Comparison of ENCODE assay signal across 19 cellular contexts in genomic region chr13:29579094-29579493, GRCh38.
"Had no signal": no experiment of that assay in that cellular context is flagged by ENCODE, and none has a peak within 500 bp of the region (broad histone marks: within the 10 kb centered on the region; RNA-seq: fewer than 3 reads in every experiment).

No MANE protein-coding gene starts in this region.

- H3K4me3 Mint-ChIP-seq: activated naive CD4-positive, alpha-beta T cell treated with anti-CD3 and anti-CD28 coated beads, Interleukin-2, amount 50 U/mL, for 24 hours; activated T-cell treated with anti-CD3 and anti-CD28 coated beads, Interleukin-2, amount 50 U/mL, for 72 hours; naive thymus-derived CD8-positive, alpha-beta T cell; stimulated activated naive CD8-positive, alpha-beta T cell treated with anti-CD3 and anti-CD28 coated beads, Interleukin-15, Interleukin-2, amounts not matched to agents 100 ng/mL and 50 ng/mL, for 24 hours had no signal

- H3K27ac ChIP-seq: psoas muscle, upper lobe of left lung had no signal

- H3K4me1 ChIP-seq: psoas muscle, upper lobe of left lung had no signal

- H3K27ac Mint-ChIP-seq: activated naive CD4-positive, alpha-beta T cell treated with anti-CD3 and anti-CD28 coated beads, Interleukin-2, amount 50 U/mL, for 24 hours; activated T-cell treated with anti-CD3 and anti-CD28 coated beads, Interleukin-2, amount 50 U/mL, for 72 hours; stimulated activated naive CD8-positive, alpha-beta T cell treated with anti-CD3 and anti-CD28 coated beads, Interleukin-15, Interleukin-2, amounts not matched to agents 100 ng/mL and 50 ng/mL, for 24 hours had no signal

- H3K9me3 Mint-ChIP-seq: activated naive CD4-positive, alpha-beta T cell treated with anti-CD3 and anti-CD28 coated beads, Interleukin-2, amount 50 U/mL, for 24 hours; activated T-cell treated with anti-CD3 and anti-CD28 coated beads, Interleukin-2, amount 50 U/mL, for 72 hours; naive thymus-derived CD8-positive, alpha-beta T cell; stimulated activated naive CD8-positive, alpha-beta T cell treated with anti-CD3 and anti-CD28 coated beads, Interleukin-15, Interleukin-2, amounts not matched to agents 100 ng/mL and 50 ng/mL, for 24 hours had no signal

- DNase-seq: activated CD8-positive, alpha-beta memory T cell treated with anti-CD3 and anti-CD28 coated beads for 24 hours; activated CD8-positive, alpha-beta memory T cell treated with anti-CD3 and anti-CD28 coated beads, Interleukin-2, amount 50 U/mL, for 48 hours; activated gamma-delta T cell; activated T-cell treated with anti-CD3 and anti-CD28 coated beads, Interleukin-2, amount 50 U/mL, for 72 hours; heart right ventricle; kidney glomerular epithelial cell; left ventricle myocardium superior; naive thymus-derived CD8-positive, alpha-beta T cell; psoas muscle; stimulated activated CD4-positive, alpha-beta T cell treated with anti-CD3 and anti-CD28 coated beads, Interleukin-2, amount 100 ng/mL, for 24 hours; T-helper 1 cell; T-helper 9 cell; upper lobe of left lung had no signal

- H3K36me3 ChIP-seq: esophagus muscularis mucosa, heart right ventricle, upper lobe of left lung had no signal

- ATAC-seq: activated CD4-positive, CD25-positive, alpha-beta regulatory T cell treated with anti-CD3 and anti-CD28 coated beads, Interleukin-2, amount 50 U/mL, for 24 hours; activated T-cell treated with anti-CD3 and anti-CD28 coated beads, Interleukin-2, amount 50 U/mL, for 72 hours; naive thymus-derived CD8-positive, alpha-beta T cell; sciatic nerve had no signal

- H3K27me3 ChIP-seq: body of pancreas, esophagus muscularis mucosa, heart right ventricle, upper lobe of left lung had no signal

- H3K4me3 ChIP-seq: body of pancreas, esophagus muscularis mucosa, heart right ventricle, psoas muscle, upper lobe of left lung had no signal

- H3K27me3 Mint-ChIP-seq: activated naive CD4-positive, alpha-beta T cell treated with anti-CD3 and anti-CD28 coated beads, Interleukin-2, amount 50 U/mL, for 24 hours; naive thymus-derived CD8-positive, alpha-beta T cell; stimulated activated naive CD8-positive, alpha-beta T cell treated with anti-CD3 and anti-CD28 coated beads, Interleukin-15, Interleukin-2, amounts not matched to agents 100 ng/mL and 50 ng/mL, for 24 hours had no signal

- H3K9me3 ChIP-seq: body of pancreas, esophagus muscularis mucosa, heart right ventricle, psoas muscle, upper lobe of left lung had no signal
